17 cellular contexts compared by ENCODE assay signal in genomic region chr10:13105184-13105583, GRCh38. TPM values are rescaled to one million over a fixed set of nuclear protein-coding genes. Genes with fewer than 3 reads are reported as not detected.
DNase-seq lines count a peak whose midpoint lies in the region; ATAC-seq and TF ChIP-seq lines count a peak whose summit lies in the region.
"Had no signal": no experiment of that assay in that cellular context is flagged by ENCODE, and none has a peak within 500 bp of the region (broad histone marks: within the 10 kb centered on the region; RNA-seq: fewer than 3 reads in every experiment).

No MANE protein-coding gene starts in this region.

- peaks cover 4% of the 10 kb centered on the region for H3K36me3 ChIP-seq in fibroblast of lung (ENCODE audit: control insufficient read depth, insufficient read depth, low read length)
- peaks cover 0 to 33% (median 12%) of the 10 kb centered on the region in 6 donors for H3K36me3 ChIP-seq in spleen
- H3K36me3 ChIP-seq: prostate gland had no signal

- H3K4me3 ChIP-seq in fibroblast of lung (replicated peaks in 1 of 4; ENCODE audit: control extremely low read depth in 1 of 4, insufficient read depth in 1 of 4, low read depth in 3 of 4, low read length in 4 of 4) = no peak overlapping the region
- no peak overlapping the region for H3K4me3 ChIP-seq in spleen
- H3K4me3 ChIP-seq: prostate gland, testis had no signal

- TF ChIP-seq CTCF in fibroblast of lung (conservative IDR thresholded peaks at IDR 0.05 in 1 of 2, IDR thresholded peaks at IDR 0.05 in 1 of 2; ENCODE audit: low read depth in 1 of 2, low read length in 2 of 2) (no peak), spleen (IDR thresholded peaks at IDR 0.05 in 8 of 11, conservative IDR thresholded peaks at IDR 0.05 in 3 of 11) (no peak)

- WGBS in spleen, 5 donors = 62 to 84% (median 68%) methylated on average over 4 of the region's 4 CpGs

- no peak for TF ChIP-seq POLR2A in spleen (IDR thresholded peaks at IDR 0.05)

- H3K27me3 Mint-ChIP-seq in activated CD8-positive, alpha-beta memory T cell treated with anti-CD3 and anti-CD28 coated beads, Interleukin-2, amount 10 ng/mL, durations not matched to agents 7 days and 5 days = no peaks in the 10 kb centered on the region
- H3K27me3 Mint-ChIP-seq in T-helper 2 cell treated with Interferon-gamma antibody and Interleukin-4, amounts not matched to agents 5 μg/mL and 100 μg/mL, for 36 hours (ENCODE audit: low read depth) = no peaks in the 10 kb centered on the region

- peaks cover 48% of the 10 kb centered on the region for H3K36me3 Mint-ChIP-seq in activated CD8-positive, alpha-beta memory T cell treated with anti-CD3 and anti-CD28 coated beads, Interleukin-2, amount 10 ng/mL, durations not matched to agents 7 days and 5 days
- H3K36me3 Mint-ChIP-seq in T-helper 2 cell treated with Interferon-gamma antibody and Interleukin-4, amounts not matched to agents 5 μg/mL and 100 μg/mL, for 36 hours (ENCODE audit: low read depth) = peaks cover 56% of the 10 kb centered on the region

- no peaks in the 10 kb centered on the region for H3K27me3 ChIP-seq in fibroblast of lung (ENCODE audit: control insufficient read depth, insufficient read depth, low read length)
- peaks cover 0 to 3% (median 0%) of the 10 kb centered on the region in 7 donors for H3K27me3 ChIP-seq in spleen (replicated peaks in 1 of 7)
- H3K27me3 ChIP-seq: testis had no signal

- peaks cover 45% of the 10 kb centered on the region for H3K79me2 ChIP-seq in fibroblast of lung (ENCODE audit: control insufficient read depth, insufficient read depth, low read length)

- H3K9me3 Mint-ChIP-seq in activated CD8-positive, alpha-beta memory T cell treated with anti-CD3 and anti-CD28 coated beads, Interleukin-2, amount 10 ng/mL, durations not matched to agents 7 days and 5 days (ENCODE audit: low read depth) = no peaks in the 10 kb centered on the region
- H3K9me3 Mint-ChIP-seq in T-helper 2 cell treated with Interferon-gamma antibody and Interleukin-4, amounts not matched to agents 5 μg/mL and 100 μg/mL, for 36 hours = no peaks in the 10 kb centered on the region

- H3K4me1 ChIP-seq in fibroblast of lung (ENCODE audit: control insufficient read depth, extremely low read depth, insufficient read depth, low read length) (peaks cover 6% of the 10 kb centered on the region), spleen (peaks cover 20 to 91% (median 52%) of the 10 kb centered on the region in 6 donors)
- H3K4me1 ChIP-seq: prostate gland had no signal

- no peak overlapping the region for H2AFZ ChIP-seq in fibroblast of lung (ENCODE audit: low read length)

- H3K4me1 Mint-ChIP-seq in activated CD8-positive, alpha-beta memory T cell treated with anti-CD3 and anti-CD28 coated beads, Interleukin-2, amount 10 ng/mL, durations not matched to agents 7 days and 5 days = peaks cover 74% of the 10 kb centered on the region
- peaks cover 54% of the 10 kb centered on the region for H3K4me1 Mint-ChIP-seq in T-helper 2 cell treated with Interferon-gamma antibody and Interleukin-4, amounts not matched to agents 5 μg/mL and 100 μg/mL, for 36 hours (ENCODE audit: low read depth)

- H4K20me1 ChIP-seq in fibroblast of lung (ENCODE audit: control insufficient read depth, extremely low read depth, insufficient read depth, low read length) = no peaks in the 10 kb centered on the region

- DNase-seq in activated CD8-positive, alpha-beta memory T cell treated with anti-CD3 and anti-CD28 coated beads, Interleukin-2, amount 10 ng/mL, durations not matched to agents 7 days and 5 days = peak; percentile 45
- DNase-seq in activated CD8-positive, alpha-beta memory T cell treated with anti-CD3 and anti-CD28 coated beads, Interleukin-2, amount 50 U/mL, for 48 hours = no peak
- no peak for DNase-seq in T-helper 2 cell treated with Interferon-gamma antibody and Interleukin-4, amounts not matched to agents 5 μg/mL and 100 μg/mL, for 36 hours (ENCODE audit: low spot score)
- peak; percentile 7 to 27 for DNase-seq in fibroblast of lung (ENCODE audit: low read depth in 2 of 2)
- no peak for DNase-seq in spleen
- DNase-seq in CD1c-positive myeloid dendritic cell (ENCODE audit: extremely low spot score) = no peak
- no peak for DNase-seq in HUDEP-2 (lab: John Stamatoyannopoulos, UW; ENCODE audit: unreplicated experiment in 76 of 76)
- DNase-seq: activated CD8-positive, alpha-beta memory T cell treated with anti-CD3 and anti-CD28 coated beads, Interleukin-2, amount 50 U/mL, for 4 hours; aorta; left ventricle myocardium superior; NCI-H1417; NCI-H446; stimulated activated CD4-positive, alpha-beta T cell treated with anti-CD3 and anti-CD28 coated beads, Interleukin-15, amount 100 ng/mL, for 24 hours; testis had no signal

- CTCF ChIA-PET in activated CD8-positive, alpha-beta memory T cell treated with anti-CD3 and anti-CD28 coated beads, Interleukin-2, amount 10 ng/mL, durations not matched to agents 7 days and 5 days (lab: Charles Lee) = no interaction called here

- no peaks in the 10 kb centered on the region for H3K9me3 ChIP-seq in fibroblast of lung (ENCODE audit: control insufficient read depth, insufficient read depth, low read depth, low read length)
- no peaks in the 10 kb centered on the region for H3K9me3 ChIP-seq in spleen
- H3K9me3 ChIP-seq: prostate gland, testis had no signal

- peak; percentile 8 for ATAC-seq in activated CD8-positive, alpha-beta memory T cell treated with anti-CD3 and anti-CD28 coated beads, Interleukin-2, amount 10 ng/mL, durations not matched to agents 7 days and 5 days
- ATAC-seq in GM18870 (IDR thresholded peaks at IDR 0.05; ENCODE audit: unreplicated experiment) = no peak
- ATAC-seq: esophagus mucosa, left ventricle myocardium superior had no signal

- H3K27ac ChIP-seq in fibroblast of lung (ENCODE audit: insufficient read depth, low read length) (no peak overlapping the region), spleen (peak overlapping the region in 7 of 8 donors; percentile 15 to 65 (median 45))
- H3K27ac ChIP-seq: prostate gland had no signal

- H3K9ac ChIP-seq in fibroblast of lung (ENCODE audit: insufficient read depth, low read length) = no peak overlapping the region

- no peak overlapping the region for H3K4me2 ChIP-seq in fibroblast of lung (ENCODE audit: extremely low read depth, insufficient read depth, low read length)

- peak overlapping the region; percentile 58 for H3K27ac Mint-ChIP-seq in activated CD8-positive, alpha-beta memory T cell treated with anti-CD3 and anti-CD28 coated beads, Interleukin-2, amount 10 ng/mL, durations not matched to agents 7 days and 5 days
- H3K27ac Mint-ChIP-seq in T-helper 2 cell treated with Interferon-gamma antibody and Interleukin-4, amounts not matched to agents 5 μg/mL and 100 μg/mL, for 36 hours = peak overlapping the region; percentile 33

- H3K4me3 Mint-ChIP-seq in activated CD8-positive, alpha-beta memory T cell treated with anti-CD3 and anti-CD28 coated beads, Interleukin-2, amount 10 ng/mL, durations not matched to agents 7 days and 5 days = no peak overlapping the region
- peak overlapping the region; percentile 27 for H3K4me3 Mint-ChIP-seq in T-helper 2 cell treated with Interferon-gamma antibody and Interleukin-4, amounts not matched to agents 5 μg/mL and 100 μg/mL, for 36 hours

- intact Hi-C loops in spleen (cut with DNase I; ENCODE audit: low total_unique reads) = no loop called here

RNA-seq across cellular contexts. Expression of gene OPTN, which starts 5.2 kb away (rescaled TPM):
- total RNA-seq in activated CD8-positive, alpha-beta memory T cell treated with anti-CD3 and anti-CD28 coated beads, Interleukin-2, amount 10 ng/mL, durations not matched to agents 7 days and 5 days = 100 to 1,000 TPM; 111 to 112 TPM
- total RNA-seq in fibroblast of lung (99.6 and 156 TPM in 2 replicates), spleen (10 to 100 TPM; 43.5 to 73.7 (median 61.0) TPM)
- polyA plus RNA-seq in fibroblast of lung (82.9 and 139 TPM in 2 replicates), spleen (10 to 100 TPM; 17.2 to 51.3 (median 25.1) TPM)
- 133 and 178 TPM in 2 replicates for polyA plus RNA-seq in fibroblast of lung (2012)
- polyA minus RNA-seq in fibroblast of lung (ENCODE audit: low replicate concordance) = 41.9 and 63.1 TPM in 2 replicates

RNA-seq across cellular contexts. Expression of gene MCM10, which starts 56.2 kb away (rescaled TPM):
- 10 to 100 TPM; 75.1 to 78.2 TPM for total RNA-seq in activated CD8-positive, alpha-beta memory T cell treated with anti-CD3 and anti-CD28 coated beads, Interleukin-2, amount 10 ng/mL, durations not matched to agents 7 days and 5 days
- total RNA-seq in fibroblast of lung (0.51 and 0.83 TPM in 2 replicates), spleen (1 to 10 TPM in 6 of 7 donors, under 1 TPM in 1; 0.98 to 5.3 (median 2.8) TPM)
- polyA plus RNA-seq in fibroblast of lung (3.1 and 10.4 TPM in 2 replicates), spleen (under 1 TPM; 0.24 to 0.99 (median 0.80) TPM)
- polyA plus RNA-seq in fibroblast of lung (2012) = 3.4 and 8.6 TPM in 2 replicates
- polyA minus RNA-seq in fibroblast of lung (ENCODE audit: low replicate concordance) = 4.0 and 6.7 TPM in 2 replicates

Comparison
In these comparisons a context has a peak if more than half of its experiments do, and no peak if none do; other contexts are left out.
1. DNase-seq: peak in activated CD8-positive, alpha-beta memory T cell treated with anti-CD3 and anti-CD28 coated beads, Interleukin-2, amount 10 ng/mL, durations not matched to agents 7 days and 5 days (single experiment) and fibroblast of lung (2 of 2); none in activated CD8-positive, alpha-beta memory T cell treated with anti-CD3 and anti-CD28 coated beads, Interleukin-2, amount 50 U/mL, for 48 hours (single experiment), T-helper 2 cell treated with Interferon-gamma antibody and Interleukin-4, amounts not matched to agents 5 μg/mL and 100 μg/mL, for 36 hours (single experiment), spleen (single experiment), CD1c-positive myeloid dendritic cell (single experiment) and HUDEP-2 (0 of 76).
2. RNA of gene MCM10, which starts 56.2 kb away (total RNA-seq): 75.1 to 78.2 TPM in activated CD8-positive, alpha-beta memory T cell treated with anti-CD3 and anti-CD28 coated beads, Interleukin-2, amount 10 ng/mL, durations not matched to agents 7 days and 5 days; 0.98 to 5.3 TPM in spleen and 0.51 to 0.83 TPM in fibroblast of lung; every median in the first group is over 10 times any median in the second.